1 cellular context compared by ENCODE assay signal in the genomic region with DNA sequence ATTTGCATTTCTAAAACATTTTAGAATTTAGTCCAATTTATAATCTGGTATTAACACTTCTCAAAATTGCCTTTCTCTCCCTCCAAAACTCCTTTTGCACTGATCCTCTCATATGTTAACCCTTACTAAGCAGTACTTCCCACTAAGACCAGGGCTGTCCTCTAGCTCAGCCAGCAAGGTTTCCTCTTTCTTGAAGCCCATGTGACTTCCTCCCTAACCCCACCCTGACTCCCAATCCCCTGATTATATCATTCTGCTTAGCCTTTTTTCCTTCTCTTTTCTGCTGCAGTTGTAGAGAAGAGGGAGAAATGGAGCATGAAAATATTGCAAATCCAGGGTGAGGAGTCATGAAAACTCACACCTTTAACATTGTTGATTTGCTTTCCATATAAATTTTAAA.
TF ChIP-seq lines count a peak whose summit lies in the region.

No MANE protein-coding gene starts in this region.

TF ChIP-seq in GM12891, 5 proteins besides CTCF, POLR2A, EP300 and RAD21 (continued from another document):
- TF ChIP-seq POU2F2 (IDR thresholded peaks at IDR 0.05; ENCODE audit: low read depth, low read length), result no peak
